In genomic region chr18:55509631-55510372, GRCh38 we compare ENCODE assay signal across 8 cellular contexts.
DNase-seq lines count a peak whose midpoint lies in the region; ATAC-seq and TF ChIP-seq lines count a peak whose summit lies in the region.

No MANE protein-coding gene starts in this region.

- H3K4me3 ChIP-seq in dorsolateral prefrontal cortex = peak overlapping the region in 42 of 59 donors; percentile 0 to 47 (median 24)

- H3K4me1 Mint-ChIP-seq in osteocyte (ENCODE audit: unreplicated experiment) = peaks cover 27% of the 10 kb centered on the region

- H3K9me3 Mint-ChIP-seq in osteocyte (ENCODE audit: unreplicated experiment) = no peaks in the 10 kb centered on the region

- no peaks in the 10 kb centered on the region for H3K36me3 Mint-ChIP-seq in osteocyte (ENCODE audit: unreplicated experiment)

- no peak for TF ChIP-seq EP300 in Ishikawa (IDR thresholded peaks at IDR 0.05; ENCODE audit: borderline replicate concordance)

- peak; percentile 91 for ATAC-seq in GM21717 (IDR thresholded peaks at IDR 0.05; ENCODE audit: unreplicated experiment)

- no peaks in the 10 kb centered on the region for H3K27me3 Mint-ChIP-seq in osteocyte (ENCODE audit: unreplicated experiment)

- TF ChIP-seq CTCF in dorsolateral prefrontal cortex (IDR thresholded peaks at IDR 0.05 in 54 of 56, conservative IDR thresholded peaks at IDR 0.05 in 2 of 56; ENCODE audit: low read depth in 1 of 56, partially characterized antibody in 56 of 56) (no peak), osteocyte (IDR thresholded peaks at IDR 0.05) (no peak)

- H3K27ac Mint-ChIP-seq in osteocyte (ENCODE audit: unreplicated experiment) = peak overlapping the region; percentile 93

- H3K27me3 ChIP-seq in dorsolateral prefrontal cortex = no peaks in the 10 kb centered on the region

- peak; percentile 37 for DNase-seq in GM04504 (ENCODE audit: low read depth)
- no peak for DNase-seq in dorsolateral prefrontal cortex
- no peak for DNase-seq in osteocyte (ENCODE audit: extremely low spot score, unreplicated experiment)
- no peak for DNase-seq in GOT3 (lab: John Stamatoyannopoulos, UW)
- DNase-seq in activated gamma-delta T cell (lab: John Stamatoyannopoulos, UW) = no peak
- DNase-seq in mesenteric fat pad (ENCODE audit: low spot score) = no peak

- H3K27ac ChIP-seq in dorsolateral prefrontal cortex = peak overlapping the region in 57 of 59 donors; percentile 5 to 86 (median 68)

- intact Hi-C loops in dorsolateral prefrontal cortex (cut with DNase I) = no loop called here

- TF ChIP-seq RAD21 in Ishikawa (IDR thresholded peaks at IDR 0.05; ENCODE audit: low read depth) = no peak

- peak overlapping the region; percentile 63 for H3K4me3 Mint-ChIP-seq in osteocyte (ENCODE audit: unreplicated experiment)

TF ChIP-seq in Ishikawa, 13 proteins besides CTCF, POLR2A, EP300 and RAD21:
- no peak for TF ChIP-seq ZBTB7A (IDR thresholded peaks at IDR 0.05; ENCODE audit: low read depth)
- TF ChIP-seq NFIC (IDR thresholded peaks at IDR 0.05) = peak; percentile 53; the same call in 1 of the 2 replicates
